15 cellular contexts compared by ENCODE assay signal in genomic region chr20:46243707-46244628, GRCh38.
DNase-seq lines count a peak whose midpoint lies in the region; ATAC-seq and TF ChIP-seq lines count a peak whose summit lies in the region.
"Had no signal": no experiment of that assay in that cellular context is flagged by ENCODE, and none has a peak within 500 bp of the region (broad histone marks: within the 10 kb centered on the region; RNA-seq: fewer than 3 reads in every experiment).

No MANE protein-coding gene starts in this region.

- H3K79me2 ChIP-seq in PC-3 (ENCODE audit: low read length), result no peaks in the 10 kb centered on the region

- POLR2A ChIA-PET in PC-3 (lab: Charles Lee; ENCODE audit: unreplicated experiment), result no interaction called here

- peak; percentile 65 for DNase-seq in BE2C
- peak; percentile 34 for DNase-seq in H7
- no peak for DNase-seq in PC-3
- DNase-seq in glutamatergic neuron, result peak; percentile 52
- DNase-seq in esophagus muscularis mucosa (ENCODE audit: extremely low spot score), result no peak
- DNase-seq in right atrium auricular region (ENCODE audit: low spot score), result no peak
- no peak for DNase-seq in Peyer's patch
- DNase-seq: activated CD4-positive, alpha-beta T cell treated with anti-CD3 and anti-CD28 coated beads, Interleukin-2, amount 10 ng/mL, durations not matched to agents 7 days and 5 days; activated T-cell treated with anti-CD3 and anti-CD28 coated beads, Interleukin-2, amount 50 U/mL, for 48 hours; CD4-positive, CD25-positive, alpha-beta regulatory T cell; MV-4-11; naive B cell; psoas muscle had no signal

- ATAC-seq in PC-3, result peak; percentile 18; the same call in 1 of the 2 replicates
- ATAC-seq: left lobe of liver, psoas muscle, Right ventricle myocardium inferior had no signal

- TF ChIP-seq CTCF in BE2C (IDR thresholded peaks at IDR 0.05; ENCODE audit: low read depth, low read length), result no peak
- TF ChIP-seq CTCF in PC-3 (conservative IDR thresholded peaks at IDR 0.05; ENCODE audit: low read depth, low read length), result no peak
- TF ChIP-seq CTCF in glutamatergic neuron (IDR thresholded peaks at IDR 0.05; ENCODE audit: partially characterized antibody, unreplicated experiment), result no peak
- no peak for TF ChIP-seq CTCF in esophagus muscularis mucosa (IDR thresholded peaks at IDR 0.05)
- TF ChIP-seq CTCF in right atrium auricular region (IDR thresholded peaks at IDR 0.05), result no peak
- TF ChIP-seq CTCF in Peyer's patch (IDR thresholded peaks at IDR 0.05), result no peak

- CTCF ChIA-PET in PC-3 (lab: Charles Lee), result no interaction called here

- intact Hi-C loops in PC-3 (cut with micrococcal nuclease) (no loop called here), esophagus muscularis mucosa (cut with DNase I) (no loop called here)

- 52% methylated on average over 9 of the region's 9 CpGs for WGBS in esophagus muscularis mucosa

- no peaks in the 10 kb centered on the region for H3K9me3 ChIP-seq in BE2C
- H3K9me3 ChIP-seq in PC-3 (ENCODE audit: low read length), result no peaks in the 10 kb centered on the region
- H3K9me3 ChIP-seq in esophagus muscularis mucosa, result no peaks in the 10 kb centered on the region
- H3K9me3 ChIP-seq in right atrium auricular region, result no peaks in the 10 kb centered on the region
- no peaks in the 10 kb centered on the region for H3K9me3 ChIP-seq in Peyer's patch
- H3K9me3 ChIP-seq: psoas muscle had no signal

- no peak overlapping the region for H2AFZ ChIP-seq in PC-3 (ENCODE audit: low read length)

- H3K4me3 ChIP-seq in BE2C (ENCODE audit: low read depth, low read length), result no peak overlapping the region
- H3K4me3 ChIP-seq in H7 (ENCODE audit: insufficient read depth, low read depth, low read length), result no peak overlapping the region
- no peak overlapping the region for H3K4me3 ChIP-seq in PC-3 (ENCODE audit: low read length)
- no peak overlapping the region for H3K4me3 ChIP-seq in esophagus muscularis mucosa
- no peak overlapping the region for H3K4me3 ChIP-seq in right atrium auricular region
- H3K4me3 ChIP-seq in Peyer's patch, result no peak overlapping the region
- H3K4me3 ChIP-seq: psoas muscle had no signal

- TF ChIP-seq POLR2A in esophagus muscularis mucosa (IDR thresholded peaks at IDR 0.05; ENCODE audit: low read depth) (no peak), Peyer's patch (IDR thresholded peaks at IDR 0.05) (no peak)

- peaks cover 3% of the 10 kb centered on the region for H3K9me3 Mint-ChIP-seq in glutamatergic neuron (ENCODE audit: unreplicated experiment)
- H3K9me3 Mint-ChIP-seq: activated CD4-positive, alpha-beta T cell treated with anti-CD3 and anti-CD28 coated beads, Interleukin-2, amount 10 ng/mL, durations not matched to agents 7 days and 5 days; CD4-positive, CD25-positive, alpha-beta regulatory T cell; naive B cell had no signal

- no peak overlapping the region for H3K4me2 ChIP-seq in PC-3 (ENCODE audit: low read length)

- H3K27me3 ChIP-seq in BE2C, result no peaks in the 10 kb centered on the region
- H3K27me3 ChIP-seq in H7 (ENCODE audit: control insufficient read depth, insufficient read depth, low read length), result no peaks in the 10 kb centered on the region; the same call in none of the 2 replicates
- H3K27me3 ChIP-seq in PC-3 (ENCODE audit: low read length), result peaks cover 88% of the 10 kb centered on the region
- H3K27me3 ChIP-seq in esophagus muscularis mucosa, result peaks cover 0 to 93% (median 14%) of the 10 kb centered on the region in 4 donors
- peaks cover 0 to 6% of the 10 kb centered on the region in 2 donors for H3K27me3 ChIP-seq in right atrium auricular region
- H3K27me3 ChIP-seq in Peyer's patch, result no peaks in the 10 kb centered on the region

- no peaks in the 10 kb centered on the region for H3K36me3 ChIP-seq in BE2C
- H3K36me3 ChIP-seq in H7 (replicated peaks; ENCODE audit: control insufficient read depth, insufficient read depth, low read length), result no peaks in the 10 kb centered on the region
- H3K36me3 ChIP-seq in PC-3 (ENCODE audit: low read depth, low read length), result no peaks in the 10 kb centered on the region
- H3K36me3 ChIP-seq in esophagus muscularis mucosa, result no peaks in the 10 kb centered on the region
- H3K36me3 ChIP-seq in right atrium auricular region, result no peaks in the 10 kb centered on the region
- H3K36me3 ChIP-seq in Peyer's patch, result no peaks in the 10 kb centered on the region

- no TSS peak for BruUV-seq in PC-3 (replicated peaks; lab: Mats Ljungman, UMichigan)

- H3K27ac Mint-ChIP-seq in glutamatergic neuron (ENCODE audit: unreplicated experiment), result peak overlapping the region; percentile 56
- H3K27ac Mint-ChIP-seq: activated CD4-positive, alpha-beta T cell treated with anti-CD3 and anti-CD28 coated beads, Interleukin-2, amount 10 ng/mL, durations not matched to agents 7 days and 5 days; CD4-positive, CD25-positive, alpha-beta regulatory T cell had no signal

- TF ChIP-seq EP300 in esophagus muscularis mucosa (IDR thresholded peaks at IDR 0.05), result no peak

- no peak overlapping the region for H3K9ac ChIP-seq in PC-3 (ENCODE audit: low read length)

- H3F3A ChIP-seq in PC-3 (ENCODE audit: low read length, unreplicated experiment), result no peaks in the 10 kb centered on the region

- H3K9me2 ChIP-seq in PC-3 (replicated peaks; ENCODE audit: low read length), result no peaks in the 10 kb centered on the region

- peaks cover 2% of the 10 kb centered on the region for H3K27me3 Mint-ChIP-seq in glutamatergic neuron (ENCODE audit: unreplicated experiment)

- H3K4me3 Mint-ChIP-seq in glutamatergic neuron (ENCODE audit: unreplicated experiment), result peak overlapping the region; percentile 54
- H3K4me3 Mint-ChIP-seq: activated CD4-positive, alpha-beta T cell treated with anti-CD3 and anti-CD28 coated beads, Interleukin-2, amount 10 ng/mL, durations not matched to agents 7 days and 5 days; CD4-positive, CD25-positive, alpha-beta regulatory T cell had no signal

- H3K4me1 Mint-ChIP-seq in glutamatergic neuron (ENCODE audit: low read depth, unreplicated experiment), result peaks cover 19% of the 10 kb centered on the region

- H3K4me1 ChIP-seq in BE2C (peaks cover 8% of the 10 kb centered on the region; the same call in 1 of the 2 replicates), PC-3 (ENCODE audit: insufficient read depth, low read length) (no peaks in the 10 kb centered on the region), esophagus muscularis mucosa (no peaks in the 10 kb centered on the region), right atrium auricular region (no peaks in the 10 kb centered on the region), Peyer's patch (no peaks in the 10 kb centered on the region)
- H3K4me1 ChIP-seq: psoas muscle had no signal

- H3K36me3 Mint-ChIP-seq in glutamatergic neuron (ENCODE audit: unreplicated experiment), result no peaks in the 10 kb centered on the region
- H3K36me3 Mint-ChIP-seq: CD4-positive, CD25-positive, alpha-beta regulatory T cell; naive B cell had no signal

- H3K27ac ChIP-seq in PC-3 (ENCODE audit: low read length) (no peak overlapping the region), esophagus muscularis mucosa (replicated peaks in 1 of 4) (no peak overlapping the region), right atrium auricular region (no peak overlapping the region), Peyer's patch (no peak overlapping the region)
- H3K27ac ChIP-seq: psoas muscle had no signal

- 0 out of 2 replicates have a peak, but pooled peaks cover 5% of the 10 kb centered on the region for H4K20me1 ChIP-seq in PC-3 (ENCODE audit: low read length)

Comparison
In these comparisons a context has a peak if more than half of its experiments do, and no peak if none do; other contexts are left out.
1. DNase-seq: peak in BE2C (single experiment), H7 (single experiment) and glutamatergic neuron (single experiment); none in PC-3 (single experiment), esophagus muscularis mucosa (single experiment), right atrium auricular region (single experiment) and Peyer's patch (0 of 3).